Comparison of ENCODE assay signal across 11 cellular contexts in the genomic region with DNA sequence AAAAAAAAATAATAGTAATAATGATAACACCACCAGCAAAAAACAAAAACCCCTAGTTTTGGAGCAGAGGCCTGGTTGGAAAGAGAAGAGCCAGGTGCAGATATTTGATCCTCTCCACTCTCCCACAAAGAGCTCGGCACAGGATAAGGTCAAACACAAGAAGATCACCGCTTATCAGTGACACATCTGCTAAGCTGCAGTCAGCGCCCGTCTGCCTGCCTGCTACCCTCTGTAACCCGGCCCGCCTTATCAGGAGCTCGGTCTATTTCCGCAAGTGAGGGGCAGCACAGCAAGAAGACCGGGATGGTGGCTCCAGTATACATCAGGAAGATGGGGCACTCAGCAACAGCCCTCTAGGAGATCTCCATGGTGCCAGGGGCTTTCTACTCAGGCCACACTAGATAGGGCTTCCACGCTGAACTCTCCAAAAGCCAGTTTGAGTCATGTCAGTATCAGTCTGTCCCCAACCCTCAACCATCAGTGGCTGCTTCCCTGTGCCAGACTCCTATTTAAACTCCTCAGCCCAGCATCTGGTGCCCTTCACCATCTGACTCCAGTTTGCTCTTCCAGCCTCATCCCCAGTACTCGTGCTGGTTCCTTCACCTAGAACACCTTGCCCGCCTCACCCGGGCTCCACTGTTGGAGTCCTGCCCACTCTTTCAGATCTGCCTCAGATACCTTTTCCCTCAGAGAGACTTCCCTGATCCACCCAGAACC.
DNase-seq lines count a peak whose midpoint lies in the region; ATAC-seq, FAIRE-seq and TF ChIP-seq lines count a peak whose summit lies in the region.
"Had no signal": no experiment of that assay in that cellular context is flagged by ENCODE, and none has a peak within 500 bp of the region (broad histone marks: within the 10 kb centered on the region; RNA-seq: fewer than 3 reads in every experiment).

No MANE protein-coding gene starts in this region.

- CTCF ChIA-PET in HepG2 (lab: Yijun Ruan, JAX; ENCODE audit: low intra/inter-chr PET ratio, low total read pairs) = no interaction called here

- 29% methylated on average over 12 of the region's 13 CpGs for WGBS in HepG2 (ENCODE audit: low lambda C conversion rate)
- WGBS in right lobe of liver (ENCODE audit: insufficient coverage, low coverage, low lambda C conversion rate, missing lambda C conversion rate) = 96% methylated on average over 8 of the region's 13 CpGs

- H3K36me3 ChIP-seq in HepG2 (replicated peaks in 1 of 2; ENCODE audit: control insufficient read depth in 1 of 2, insufficient read depth in 2 of 2, low read length in 2 of 2) (no peaks in the 10 kb centered on the region), right lobe of liver (no peaks in the 10 kb centered on the region)
- H3K36me3 ChIP-seq: upper lobe of left lung had no signal

- POLR2A ChIA-PET in HepG2 (lab: Yijun Ruan, JAX) = no interaction called here

- in situ Hi-C loops in HepG2 (cut with HindIII; ENCODE audit: extremely low pct_ligation_motif_present, low pct_unique_long_range_greater_than_20kb) (no loop called here), G401 (cut with HindIII; ENCODE audit: low sequenced_read_pairs) (no loop called here)

- TF ChIP-seq RAD21 in HepG2 (CRISPR knock-in tag; IDR thresholded peaks at IDR 0.05) = no peak

- H3K27ac ChIP-seq in HepG2 (ENCODE audit: extremely low read length, insufficient read depth, low read length) (no peak overlapping the region), right lobe of liver (no peak overlapping the region)
- H3K27ac ChIP-seq: PC-9 had no signal

- H3K4me2 ChIP-seq in HepG2 (ENCODE audit: low read depth, low read length) = no peak overlapping the region

- ATAC-seq in HepG2 (peak; percentile 57), right lobe of liver (no peak)

- H2AFZ ChIP-seq in HepG2 (ENCODE audit: low read length) = no peak overlapping the region
- H2AFZ ChIP-seq: PC-9 had no signal

- H3K9ac ChIP-seq in HepG2 (ENCODE audit: insufficient read depth, low read depth, low read length) = no peak overlapping the region

- H3K4me1 ChIP-seq in HepG2 (ENCODE audit: insufficient read depth, low read length) (peaks cover 10% of the 10 kb centered on the region), right lobe of liver (peaks cover 0 to 6% (median 2%) of the 10 kb centered on the region in 4 donors)

- FAIRE-seq in HepG2 (lab: Jason Lieb, UNC) = no peak

- H3K9me3 ChIP-seq in HepG2 (ENCODE audit: low read length) (no peaks in the 10 kb centered on the region), right lobe of liver (no peaks in the 10 kb centered on the region)
- H3K9me3 ChIP-seq: upper lobe of left lung had no signal

- no TSS peak for BruUV-seq in HepG2 (replicated peaks; lab: Mats Ljungman, UMichigan)

- H4K20me1 ChIP-seq in HepG2 (ENCODE audit: insufficient read depth, low read length) = no peaks in the 10 kb centered on the region

- no peaks in the 10 kb centered on the region for H3K79me2 ChIP-seq in HepG2 (ENCODE audit: insufficient read depth, low read length)

- TF ChIP-seq POLR2A in HepG2 (IDR thresholded peaks at IDR 0.05; ENCODE audit: insufficient read depth in 1 of 2, low read depth in 2 of 2, low read length in 2 of 2) (no peak), right lobe of liver (IDR thresholded peaks at IDR 0.05) (no peak)

- TF ChIP-seq CTCF in HepG2 (CRISPR knock-in tag; IDR thresholded peaks at IDR 0.05) (no peak), right lobe of liver (IDR thresholded peaks at IDR 0.05) (no peak)

- TF ChIP-seq EP300 in HepG2 (IDR thresholded peaks at IDR 0.05; ENCODE audit: low read depth in 2 of 2, low read length in 2 of 2) = no peak
- TF ChIP-seq EP300 in HepG2 (CRISPR knock-in tag; IDR thresholded peaks at IDR 0.05; ENCODE audit: borderline replicate concordance) = no peak

- H3K4me3 ChIP-seq in HepG2 (replicated peaks in 1 of 3; ENCODE audit: insufficient read depth in 1 of 3, low read depth in 2 of 3, low read length in 3 of 3) = no peak overlapping the region
- H3K4me3 ChIP-seq in right lobe of liver = no peak overlapping the region
- H3K4me3 ChIP-seq: PC-9, upper lobe of left lung had no signal

- intact Hi-C loops in HepG2 (cut with micrococcal nuclease; ENCODE audit: unreplicated experiment) (no loop called here), right lobe of liver (cut with DNase I) (no loop called here)

- H3K27me3 ChIP-seq in HepG2 (ENCODE audit: control insufficient read depth in 1 of 2, insufficient read depth in 2 of 2, low read length in 2 of 2) (peaks cover 0 to 31% of the 10 kb centered on the region in 2 experiments; a peak in 3 of 5 replicates), right lobe of liver (no peaks in the 10 kb centered on the region)
- H3K27me3 ChIP-seq: upper lobe of left lung had no signal

- DNase-seq in HepG2 (ENCODE audit: low spot score) (peak; percentile 23), right lobe of liver (no peak), SK-N-DZ (ENCODE audit: low spot score) (peak; percentile 93), left kidney (ENCODE audit: low read depth, low spot score) (peak; percentile 70), NCI-H774 (lab: John Stamatoyannopoulos, UW) (no peak), G401 (ENCODE audit: low spot score) (no peak), NCI-H526 (lab: John Stamatoyannopoulos, UW) (no peak)
- no peak for DNase-seq in stimulated activated CD4-positive, alpha-beta T cell treated with anti-CD3 and anti-CD28 coated beads, Interleukin-1b, Interleukin-23, amount 100 ng/mL, for 48 hours
- DNase-seq: T1000, upper lobe of left lung had no signal

TF ChIP-seq in HepG2, 621 proteins besides CTCF, POLR2A, EP300 and RAD21:
- TF ChIP-seq TEAD2 (CRISPR knock-in tag; IDR thresholded peaks at IDR 0.05) (no peak), ZNF468 (CRISPR knock-in tag; IDR thresholded peaks at IDR 0.05) (0 out of 2 replicates have a peak, but pooled peaks have one; percentile 44)

Comparison
In these comparisons a context has a peak if more than half of its experiments do, and no peak if none do; other contexts are left out.
1. DNase-seq: peak in HepG2 (single experiment), SK-N-DZ (single experiment) and left kidney (single experiment); none in right lobe of liver (0 of 3), NCI-H774 (single experiment), G401 (single experiment), stimulated activated CD4-positive, alpha-beta T cell treated with anti-CD3 and anti-CD28 coated beads, Interleukin-1b, Interleukin-23, amount 100 ng/mL, for 48 hours (single experiment) and NCI-H526 (0 of 2).